Comparison of ENCODE assay signal across 9 cellular contexts in genomic region chr15:30192065-30192745, GRCh38. TPM values are rescaled to one million over a fixed set of nuclear protein-coding genes. Genes with fewer than 3 reads are reported as not detected.
DNase-seq lines count a peak whose midpoint lies in the region; ATAC-seq and TF ChIP-seq lines count a peak whose summit lies in the region.
"Not testable (repeated sequence)": the region's sequence is repeated elsewhere in the genome, so short reads cannot be mapped to it uniquely, and the experiment has no call there.
"Had no signal": no experiment of that assay in that cellular context is flagged by ENCODE, and none has a peak within 500 bp of the region (broad histone marks: within the 10 kb centered on the region; RNA-seq: fewer than 3 reads in every experiment).

No MANE protein-coding gene starts in this region.

- H2AFZ ChIP-seq in hepatocyte: not testable (repeated sequence)

- H3K4me1 Mint-ChIP-seq in CD4-positive, alpha-beta memory T cell; central memory CD8-positive, alpha-beta T cell; naive B cell: not testable (repeated sequence)

- not testable (repeated sequence) for TF ChIP-seq CTCF in WERI-Rb-1 (IDR thresholded peaks at IDR 0.05; ENCODE audit: low read depth, low read length); hepatocyte (IDR thresholded peaks at IDR 0.05; ENCODE audit: poor library complexity)

- peak; percentile 69 for ATAC-seq in central memory CD8-positive, alpha-beta T cell (replicated peaks; ENCODE audit: extremely low read depth, poor library complexity, severe bottlenecking)
- ATAC-seq in naive B cell (ENCODE audit: low read depth in 2 of 2): peak; percentile 29 to 30
- peak; percentile 11 for ATAC-seq in sciatic nerve

- not testable (repeated sequence) for H3K9me3 ChIP-seq in CD4-positive, alpha-beta memory T cell (ENCODE audit: control insufficient read depth in 1 of 2, low read length in 2 of 2); WERI-Rb-1 (ENCODE audit: severe bottlenecking); hepatocyte (ENCODE audit: low read depth)

- H3K4me3 ChIP-seq in CD4-positive, alpha-beta memory T cell (ENCODE audit: low read length in 2 of 2); hepatocyte: not testable (repeated sequence)
- peak overlapping the region; percentile 18; the same call in 1 of the 2 replicates for H3K4me3 ChIP-seq in WERI-Rb-1 (ENCODE audit: low read depth, low read length)

- not testable (repeated sequence) for H4K20me1 ChIP-seq in hepatocyte (ENCODE audit: insufficient read depth, poor library complexity, severe bottlenecking)

- CTCF ChIA-PET in CD4-positive, alpha-beta memory T cell (lab: Charles Lee; ENCODE audit: partially characterized antibody): not testable (repeated sequence)

- intact Hi-C loops in CD4-positive, alpha-beta memory T cell (cut with micrococcal nuclease); sciatic nerve (cut with DNase I): not testable (repeated sequence)

- peak overlapping the region; percentile 74 for H3K4me2 ChIP-seq in hepatocyte

- not testable (repeated sequence) for H3K36me3 ChIP-seq in CD4-positive, alpha-beta memory T cell (ENCODE audit: insufficient read depth, low read length); WERI-Rb-1; hepatocyte (replicated peaks; ENCODE audit: insufficient read depth, low read depth)

- POLR2A ChIA-PET in CD4-positive, alpha-beta memory T cell (lab: Charles Lee; ENCODE audit: partially characterized antibody): not testable (repeated sequence)

- H3K27ac Mint-ChIP-seq in CD4-positive, alpha-beta memory T cell; central memory CD8-positive, alpha-beta T cell (ENCODE audit: low read depth); naive B cell: not testable (repeated sequence)

- H3K4me1 ChIP-seq in CD4-positive, alpha-beta memory T cell (ENCODE audit: insufficient read depth, low read length); hepatocyte (ENCODE audit: insufficient read depth): not testable (repeated sequence)

- 0% methylated on average over 4 of the region's 57 CpGs for WGBS in hepatocyte (ENCODE audit: low lambda C conversion rate, missing lambda C conversion rate)

- peak overlapping the region in 5 of 8 donors; percentile 25 to 57 (median 51) for H3K4me3 Mint-ChIP-seq in CD4-positive, alpha-beta memory T cell
- H3K4me3 Mint-ChIP-seq in central memory CD8-positive, alpha-beta T cell: peak overlapping the region; percentile 38
- not testable (repeated sequence) for H3K4me3 Mint-ChIP-seq in naive B cell

- H3K27me3 Mint-ChIP-seq in CD4-positive, alpha-beta memory T cell; central memory CD8-positive, alpha-beta T cell; naive B cell: not testable (repeated sequence)

- DNase-seq in CD4-positive, alpha-beta memory T cell; WERI-Rb-1; central memory CD8-positive, alpha-beta T cell (ENCODE audit: low spot score in 2 of 2); hepatocyte (ENCODE audit: low spot score); naive B cell; sciatic nerve (ENCODE audit: low spot score): not testable (repeated sequence)
- DNase-seq in activated T-cell treated with anti-CD3 and anti-CD28 coated beads, Interleukin-2, amount 50 U/mL, for 1 hour: peak; percentile 17

- H3K36me3 Mint-ChIP-seq in CD4-positive, alpha-beta memory T cell; central memory CD8-positive, alpha-beta T cell (ENCODE audit: insufficient read depth); naive B cell: not testable (repeated sequence)

- not testable (repeated sequence) for H3K9me2 ChIP-seq in hepatocyte (replicated peaks; ENCODE audit: insufficient read depth)

- H3K27ac ChIP-seq in CD4-positive, alpha-beta memory T cell (ENCODE audit: low read depth, low read length); WERI-Rb-1; hepatocyte: not testable (repeated sequence)

- H3K27me3 ChIP-seq in CD4-positive, alpha-beta memory T cell (ENCODE audit: insufficient read depth, low read length); WERI-Rb-1 (ENCODE audit: insufficient read depth, low read depth, severe bottlenecking); hepatocyte: not testable (repeated sequence)

- H3K9me3 Mint-ChIP-seq in CD4-positive, alpha-beta memory T cell; central memory CD8-positive, alpha-beta T cell; naive B cell: not testable (repeated sequence)

- not testable (repeated sequence) for H3K79me2 ChIP-seq in hepatocyte

RNA-seq across cellular contexts. Expression of gene GOLGA8T, which starts 57.4 kb away (rescaled TPM):
- under 1 TPM in 1 of 2 experiments, not detected in 1; 0.72 TPM for total RNA-seq in CD4-positive, alpha-beta memory T cell
- not detected for polyA plus RNA-seq in CD4-positive, alpha-beta memory T cell
- not detected in 2 replicates for total RNA-seq in hepatocyte
- not detected in 2 replicates for polyA plus RNA-seq in hepatocyte
- not detected for polyA plus RNA-seq in naive B cell (ENCODE audit: low read depth in 6 of 6)
- total RNA-seq in sciatic nerve: 1.5 TPM
- total RNA-seq: Calu3, H4 had no signal

Comparison
In these comparisons a context has a peak if more than half of its experiments do, and no peak if none do; other contexts are left out.
1. ATAC-seq: peak in every context shown above with its lines; median percentile 69 in central memory CD8-positive, alpha-beta T cell; 30 in naive B cell; 11 in sciatic nerve.